8 cellular contexts compared by ENCODE assay signal in the genomic region with DNA sequence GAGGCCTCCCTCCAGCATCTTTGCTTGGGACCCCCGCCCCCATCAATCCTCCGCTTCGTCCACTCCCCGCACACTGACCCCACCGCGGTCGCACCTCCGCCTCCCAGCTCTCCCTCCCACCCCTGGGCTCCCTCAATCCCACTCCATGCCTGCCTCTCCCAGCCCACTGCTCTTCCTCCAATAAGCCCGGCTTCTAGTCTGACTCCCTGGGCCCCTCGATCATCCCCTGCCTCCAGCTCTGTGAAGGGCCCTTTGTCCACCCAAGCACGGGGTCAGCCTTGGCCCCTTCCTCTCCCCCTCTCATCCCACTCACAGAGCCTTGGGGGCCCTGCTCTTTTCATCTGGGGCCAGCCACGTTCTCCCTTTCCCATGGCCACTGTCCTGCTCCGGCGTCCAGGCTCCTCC. TPM values are rescaled to one million over a fixed set of nuclear protein-coding genes. Genes with fewer than 3 reads are reported as not detected.
DNase-seq lines count a peak whose midpoint lies in the region; ATAC-seq, FAIRE-seq and TF ChIP-seq lines count a peak whose summit lies in the region.

No MANE protein-coding gene starts in this region.

- TF ChIP-seq POLR2A in adrenal gland (IDR thresholded peaks at IDR 0.05) (no peak), HepG2 (IDR thresholded peaks at IDR 0.05; ENCODE audit: insufficient read depth in 1 of 2, low read depth in 2 of 2, low read length in 2 of 2) (no peak), testis (IDR thresholded peaks at IDR 0.05) (no peak)

- no peak for DNase-seq in activated CD4-positive, alpha-beta T cell treated with anti-CD3 and anti-CD28 coated beads for 36 hours
- DNase-seq in activated CD4-positive, alpha-beta T cell treated with anti-CD3 and anti-CD28 coated beads for 1 hour, result no peak
- peak in 1 of 7 donors; percentile 31 for DNase-seq in adrenal gland
- DNase-seq in HepG2 (ENCODE audit: low spot score), result no peak
- no peak for DNase-seq in testis
- no peak for DNase-seq in mesenteric fat pad (ENCODE audit: low spot score)
- DNase-seq in OCI-M1 (lab: John Stamatoyannopoulos, UW), result no peak
- DNase-seq in AML-193 (lab: John Stamatoyannopoulos, UW), result no peak

- POLR2A ChIA-PET in activated CD4-positive, alpha-beta T cell treated with anti-CD3 and anti-CD28 coated beads for 36 hours (lab: Charles Lee), result no interaction called here
- POLR2A ChIA-PET in HepG2 (lab: Yijun Ruan, JAX), result interaction anchor here (1.1 to 2.5 kb wide), 7 partner anchors 9 to 61 kb away, joined by 3 to 24 read pairs (median 5); partner anchors contain the start of gene SRSF4

- peak overlapping the region in 3 of 5 donors; percentile 45 to 96 (median 87) for H3K27ac ChIP-seq in adrenal gland
- H3K27ac ChIP-seq in HepG2 (ENCODE audit: extremely low read length, insufficient read depth, low read length), result no peak overlapping the region
- peak overlapping the region; percentile 96 to 98 for H3K27ac ChIP-seq in testis

- H3K9me3 Mint-ChIP-seq in activated CD4-positive, alpha-beta T cell treated with anti-CD3 and anti-CD28 coated beads for 36 hours (ENCODE audit: low read depth), result no peaks in the 10 kb centered on the region

- H3K27ac Mint-ChIP-seq in activated CD4-positive, alpha-beta T cell treated with anti-CD3 and anti-CD28 coated beads for 36 hours, result no peak overlapping the region

- H3K9me3 ChIP-seq in adrenal gland (replicated peaks in 1 of 3) (no peaks in the 10 kb centered on the region), HepG2 (ENCODE audit: low read length) (no peaks in the 10 kb centered on the region), testis (no peaks in the 10 kb centered on the region)

- CTCF ChIA-PET in activated CD4-positive, alpha-beta T cell treated with anti-CD3 and anti-CD28 coated beads for 36 hours (lab: Charles Lee), result interaction anchor here (0.5 kb wide), 1 partner anchor 351 kb away, joined by 3 read pairs; no protein-coding TSS in a partner anchor
- CTCF ChIA-PET in HepG2 (lab: Yijun Ruan, JAX; ENCODE audit: low intra/inter-chr PET ratio, low total read pairs), result no interaction called here

- 57 to 82% (median 76%) methylated on average over 12 to 14 of the region's 14 CpGs for WGBS in adrenal gland, 4 donors
- WGBS in HepG2 (ENCODE audit: low lambda C conversion rate), result 19% methylated on average over 14 of the region's 14 CpGs
- 16 to 27% methylated on average over 12 to 14 of the region's 14 CpGs for WGBS in testis, 2 donors

- peaks cover 22 to 27% of the 10 kb centered on the region in 2 donors for H3K4me1 ChIP-seq in adrenal gland (replicated peaks in 1 of 2)
- H3K4me1 ChIP-seq in HepG2 (ENCODE audit: insufficient read depth, low read length), result peaks cover 22% of the 10 kb centered on the region
- peaks cover 15% of the 10 kb centered on the region for H3K4me1 ChIP-seq in testis

- in situ Hi-C loops in HepG2 (cut with HindIII; ENCODE audit: extremely low pct_ligation_motif_present, low pct_unique_long_range_greater_than_20kb), result loop anchor here (10.0 kb wide), 1 partner anchor 240 kb away; no protein-coding TSS in a partner anchor

- peak overlapping the region in 1 of 4 donors; percentile 95 for H3K4me3 ChIP-seq in adrenal gland
- H3K4me3 ChIP-seq in HepG2 (replicated peaks in 1 of 3; ENCODE audit: insufficient read depth in 1 of 3, low read depth in 2 of 3, low read length in 3 of 3), result peak overlapping the region; percentile 76 to 89 (median 85)
- peak overlapping the region; percentile 56 to 80 for H3K4me3 ChIP-seq in testis

- peaks cover 12% of the 10 kb centered on the region for H3K27me3 Mint-ChIP-seq in activated CD4-positive, alpha-beta T cell treated with anti-CD3 and anti-CD28 coated beads for 36 hours

- intact Hi-C loops in activated CD4-positive, alpha-beta T cell treated with anti-CD3 and anti-CD28 coated beads for 36 hours (cut with DNase I, micrococcal nuclease), result no loop called here
- intact Hi-C loops in adrenal gland (cut with DNase I) (loop anchor here in 1 of 2 donors (10.0 kb wide), 1 partner anchor 240 kb away; no protein-coding TSS in a partner anchor), HepG2 (cut with micrococcal nuclease; ENCODE audit: unreplicated experiment) (loop anchor here (10.0 kb wide), 1 partner anchor 240 kb away; no protein-coding TSS in a partner anchor), testis (cut with DNase I; ENCODE audit: low total_unique reads) (no loop called here)

- H3K9ac ChIP-seq in HepG2 (ENCODE audit: insufficient read depth, low read depth, low read length), result peak overlapping the region; percentile 75; the same call in 1 of the 2 replicates

- H4K20me1 ChIP-seq in HepG2 (ENCODE audit: insufficient read depth, low read length), result no peaks in the 10 kb centered on the region

- H2AFZ ChIP-seq in HepG2 (ENCODE audit: low read length), result no peak overlapping the region

- no peak for ATAC-seq in activated CD4-positive, alpha-beta T cell treated with anti-CD3 and anti-CD28 coated beads for 36 hours
- peak; percentile 7 for ATAC-seq in HepG2

- H3K4me1 Mint-ChIP-seq in activated CD4-positive, alpha-beta T cell treated with anti-CD3 and anti-CD28 coated beads for 36 hours, result peaks cover 2% of the 10 kb centered on the region

- no peak for FAIRE-seq in HepG2 (lab: Jason Lieb, UNC)

- TF ChIP-seq EP300 in HepG2 (IDR thresholded peaks at IDR 0.05; ENCODE audit: low read depth in 2 of 2, low read length in 2 of 2) (no peak), HepG2 (CRISPR knock-in tag; IDR thresholded peaks at IDR 0.05; ENCODE audit: borderline replicate concordance) (no peak)

- no peak for TF ChIP-seq RAD21 in HepG2 (CRISPR knock-in tag; IDR thresholded peaks at IDR 0.05)

- BruUV-seq in HepG2 (replicated peaks; lab: Mats Ljungman, UMichigan), result no TSS peak

- peak overlapping the region; percentile 55 for H3K4me3 Mint-ChIP-seq in activated CD4-positive, alpha-beta T cell treated with anti-CD3 and anti-CD28 coated beads for 36 hours

- TF ChIP-seq CTCF in adrenal gland (IDR thresholded peaks at IDR 0.05) (no peak), HepG2 (CRISPR knock-in tag; IDR thresholded peaks at IDR 0.05) (no peak), testis (IDR thresholded peaks at IDR 0.05) (no peak)

- no peaks in the 10 kb centered on the region for H3K79me2 ChIP-seq in HepG2 (ENCODE audit: insufficient read depth, low read length)

- peak overlapping the region; percentile 96 for H3K4me2 ChIP-seq in HepG2 (ENCODE audit: low read depth, low read length)

- H3K27me3 ChIP-seq in adrenal gland (peaks cover 12% of the 10 kb centered on the region), HepG2 (ENCODE audit: control insufficient read depth in 1 of 2, insufficient read depth in 2 of 2, low read length in 2 of 2) (peaks cover 2 to 11% of the 10 kb centered on the region in 2 experiments; a peak in 2 of 5 replicates), testis (no peaks in the 10 kb centered on the region)

- no peaks in the 10 kb centered on the region for H3K36me3 ChIP-seq in adrenal gland (replicated peaks in 1 of 2)
- no peaks in the 10 kb centered on the region for H3K36me3 ChIP-seq in HepG2 (replicated peaks in 1 of 2; ENCODE audit: control insufficient read depth in 1 of 2, insufficient read depth in 2 of 2, low read length in 2 of 2)
- no peaks in the 10 kb centered on the region for H3K36me3 ChIP-seq in testis (ENCODE audit: low read depth, missing control alignments)

- no peaks in the 10 kb centered on the region for H3K36me3 Mint-ChIP-seq in activated CD4-positive, alpha-beta T cell treated with anti-CD3 and anti-CD28 coated beads for 36 hours (ENCODE audit: low read depth)

RNA-seq across cellular contexts. Expression of gene TMEM200B, which starts 1.5 kb away (rescaled TPM):
- total RNA-seq in activated CD4-positive, alpha-beta T cell treated with anti-CD3 and anti-CD28 coated beads for 36 hours, result 1 to 10 TPM; 1.1 TPM
- total RNA-seq in adrenal gland (10 to 100 TPM in 2 of 8 donors, 1 to 10 TPM in 6; 1.8 to 13.3 (median 6.2) TPM), HepG2 (2016; rRNA removed; fragmentation: Illumina TruSeq; extraction: Trizol) (0.72 and 1.1 TPM in 2 replicates), testis (10 to 100 TPM; 40.3 to 41.3 TPM), mesenteric fat pad (15.1 TPM)
- polyA plus RNA-seq in adrenal gland (1 to 10 TPM; 1.8 to 3.3 (median 2.4) TPM), HepG2 (2011; rRNA removed) (1.1 and 1.4 TPM in 2 replicates), testis (ENCODE audit: insufficient read depth, low read depth, low replicate concordance) (35.6 TPM)
- 0.18 and 0.20 TPM in 2 replicates for total RNA-seq in HepG2 (2016; cell fraction: cytosol; rRNA removed; fragmentation: Illumina TruSeq; extraction: Trizol; ENCODE audit: low read depth)
- 0.48 and 1.0 TPM in 2 replicates for total RNA-seq in HepG2 (2016; cell fraction: insoluble cytoplasmic fraction; rRNA removed; fragmentation: Illumina TruSeq; extraction: Trizol)
- total RNA-seq in HepG2 (2016; cell fraction: membrane; rRNA removed; fragmentation: Illumina TruSeq; extraction: Trizol), result 0.59 and 0.96 TPM in 2 replicates
- 0.66 and 1.2 TPM in 2 replicates for total RNA-seq in HepG2 (2016; cell fraction: nucleus; rRNA removed; fragmentation: Illumina TruSeq; extraction: Trizol)
- polyA plus RNA-seq in HepG2 (2011; cell fraction: cytosol; rRNA removed), result 0.88 and 1.1 TPM in 2 replicates
- polyA plus RNA-seq in HepG2 (2011; cell fraction: nucleus; rRNA removed), result 1.6 and 1.7 TPM in 2 replicates
- 0.44 and 1.1 TPM in 2 replicates for polyA plus RNA-seq in HepG2 (2012)
- 0.28 and 0.41 TPM in 2 replicates for polyA plus RNA-seq in HepG2 (2016; cell fraction: cytosol; fragmentation: Illumina TruSeq; extraction: Trizol; ENCODE audit: low read depth)
- 0.66 and 0.93 TPM in 2 replicates for polyA plus RNA-seq in HepG2 (2016; cell fraction: insoluble cytoplasmic fraction; fragmentation: Illumina TruSeq; extraction: Trizol; ENCODE audit: low read depth)
- polyA plus RNA-seq in HepG2 (2016; cell fraction: membrane; fragmentation: Illumina TruSeq; extraction: Trizol; ENCODE audit: low read depth), result 0.68 and 0.86 TPM in 2 replicates
- polyA plus RNA-seq in HepG2 (2016; cell fraction: nucleus; fragmentation: Illumina TruSeq; extraction: Trizol; ENCODE audit: insufficient read depth, low read depth), result 1.7 and 2.1 TPM in 2 replicates
- polyA minus RNA-seq in HepG2 (2011; rRNA and poly(A)+ RNA removed; ENCODE audit: low replicate concordance), result 0.12 and 1.2 TPM in 2 replicates
- polyA minus RNA-seq in HepG2 (2011; cell fraction: cytosol; rRNA and poly(A)+ RNA removed), result 0.40 and 0.53 TPM in 2 replicates
- 0.39 and 0.75 TPM in 2 replicates for polyA minus RNA-seq in HepG2 (2011; cell fraction: nucleus; rRNA and poly(A)+ RNA removed)

RNA-seq across cellular contexts. Expression of gene SRSF4, which starts 56.5 kb away (rescaled TPM):
- 100 to 1,000 TPM; 129 to 147 TPM for total RNA-seq in activated CD4-positive, alpha-beta T cell treated with anti-CD3 and anti-CD28 coated beads for 36 hours
- 10 to 100 TPM; 35.1 to 77.4 (median 51.1) TPM for total RNA-seq in adrenal gland
- polyA plus RNA-seq in adrenal gland, result 100 to 1,000 TPM in 2 of 3 donors, 10 to 100 TPM in 1; 77.0 to 120 (median 118) TPM
- 43.3 and 50.9 TPM in 2 replicates for total RNA-seq in HepG2 (2016; rRNA removed; fragmentation: Illumina TruSeq; extraction: Trizol)
- 16.9 and 18.2 TPM in 2 replicates for total RNA-seq in HepG2 (2016; cell fraction: cytosol; rRNA removed; fragmentation: Illumina TruSeq; extraction: Trizol; ENCODE audit: low read depth)
- total RNA-seq in HepG2 (2016; cell fraction: insoluble cytoplasmic fraction; rRNA removed; fragmentation: Illumina TruSeq; extraction: Trizol), result 37.8 and 52.5 TPM in 2 replicates
- total RNA-seq in HepG2 (2016; cell fraction: membrane; rRNA removed; fragmentation: Illumina TruSeq; extraction: Trizol), result 21.7 and 23.1 TPM in 2 replicates
- total RNA-seq in HepG2 (2016; cell fraction: nucleus; rRNA removed; fragmentation: Illumina TruSeq; extraction: Trizol), result 41.4 and 44.1 TPM in 2 replicates
- polyA plus RNA-seq in HepG2 (2011; rRNA removed), result 37.7 and 39.5 TPM in 2 replicates
- polyA plus RNA-seq in HepG2 (2011; cell fraction: cytosol; rRNA removed), result 28.7 and 37.6 TPM in 2 replicates
- polyA plus RNA-seq in HepG2 (2011; cell fraction: nucleus; rRNA removed), result 63.6 and 88.4 TPM in 2 replicates
- 47.7 and 72.7 TPM in 2 replicates for polyA plus RNA-seq in HepG2 (2012)
- polyA plus RNA-seq in HepG2 (2016; cell fraction: cytosol; fragmentation: Illumina TruSeq; extraction: Trizol; ENCODE audit: low read depth), result 5.4 and 6.5 TPM in 2 replicates
- polyA plus RNA-seq in HepG2 (2016; cell fraction: insoluble cytoplasmic fraction; fragmentation: Illumina TruSeq; extraction: Trizol; ENCODE audit: low read depth), result 69.2 and 77.8 TPM in 2 replicates
- polyA plus RNA-seq in HepG2 (2016; cell fraction: membrane; fragmentation: Illumina TruSeq; extraction: Trizol; ENCODE audit: low read depth), result 13.8 and 15.1 TPM in 2 replicates
- 159 and 173 TPM in 2 replicates for polyA plus RNA-seq in HepG2 (2016; cell fraction: nucleus; fragmentation: Illumina TruSeq; extraction: Trizol; ENCODE audit: insufficient read depth, low read depth)
- 13.5 and 27.4 TPM in 2 replicates for polyA minus RNA-seq in HepG2 (2011; rRNA and poly(A)+ RNA removed; ENCODE audit: low replicate concordance)
- polyA minus RNA-seq in HepG2 (2011; cell fraction: cytosol; rRNA and poly(A)+ RNA removed), result 14.2 and 17.5 TPM in 2 replicates
- 56.5 and 56.9 TPM in 2 replicates for polyA minus RNA-seq in HepG2 (2011; cell fraction: nucleus; rRNA and poly(A)+ RNA removed)
- 10 to 100 TPM; 77.1 to 81.7 TPM for total RNA-seq in testis
- polyA plus RNA-seq in testis (ENCODE audit: insufficient read depth, low read depth, low replicate concordance), result 63.2 TPM
- 103 TPM for total RNA-seq in mesenteric fat pad
